18 cellular contexts compared by ENCODE assay signal in genomic region chr6:104613416-104614001, GRCh38.
A peak's percentile ranks its signal among the peaks of the same experiment; 100 is the strongest.
DNase-seq lines count a peak whose midpoint lies in the region; ATAC-seq and TF ChIP-seq lines count a peak whose summit lies in the region.
"Had no signal": no experiment of that assay in that cellular context is flagged by ENCODE, and none has a peak within 500 bp of the region (broad histone marks: within the 10 kb centered on the region; RNA-seq: fewer than 3 reads in every experiment).

No MANE protein-coding gene starts in this region.

- ATAC-seq in GM18502 (IDR thresholded peaks at IDR 0.05; ENCODE audit: poor library complexity, unreplicated experiment) (no peak), GM19452 (IDR thresholded peaks at IDR 0.05; ENCODE audit: unreplicated experiment) (no peak)
- ATAC-seq: pancreas had no signal

- no peak overlapping the region for H3K27ac ChIP-seq in coronary artery
- H3K27ac ChIP-seq: adrenal gland, heart right ventricle, pancreas had no signal

- peaks cover 14% of the 10 kb centered on the region for H3K4me1 Mint-ChIP-seq in nephron

- no peak overlapping the region for H3K4me3 Mint-ChIP-seq in nephron
- H3K4me3 Mint-ChIP-seq: dendritic cell treated with granulocyte-macrophage colony-stimulating factor and Interleukin-4, amounts not matched to agents 40 ng/mL and 50 ng/mL, for 4 days had no signal

- H3K4me3 ChIP-seq in coronary artery: peak overlapping the region; percentile 21
- H3K4me3 ChIP-seq: adrenal gland, heart right ventricle, pancreas, spleen had no signal

- no peaks in the 10 kb centered on the region for H3K36me3 Mint-ChIP-seq in nephron (ENCODE audit: low read depth)

- no peaks in the 10 kb centered on the region for H3K9me3 Mint-ChIP-seq in nephron
- H3K9me3 Mint-ChIP-seq: activated T-helper 2 cell treated with anti-CD3 and anti-CD28 coated beads, Interferon-gamma antibody, Interleukin-2, Interleukin-4, amounts not matched to agents 10 μg/mL and 5 μg/mL and 100 μg/mL, durations not matched to agents 14 hours and 24 hours and 36 hours had no signal

- peak overlapping the region; percentile 16 to 73 (median 63) for H3K27ac Mint-ChIP-seq in nephron
- H3K27ac Mint-ChIP-seq: activated T-helper 2 cell treated with anti-CD3 and anti-CD28 coated beads, Interferon-gamma antibody, Interleukin-2, Interleukin-4, amounts not matched to agents 10 μg/mL and 5 μg/mL and 100 μg/mL, durations not matched to agents 14 hours and 24 hours and 36 hours; dendritic cell treated with granulocyte-macrophage colony-stimulating factor and Interleukin-4, amounts not matched to agents 40 ng/mL and 50 ng/mL, for 4 days had no signal

- TF ChIP-seq CTCF in coronary artery (IDR thresholded peaks at IDR 0.05) (no peak), nephron (IDR thresholded peaks at IDR 0.05; ENCODE audit: unreplicated experiment in 3 of 3) (no peak)

- H3K27me3 Mint-ChIP-seq in nephron (ENCODE audit: low read depth): no peaks in the 10 kb centered on the region
- H3K27me3 Mint-ChIP-seq: dendritic cell treated with granulocyte-macrophage colony-stimulating factor and Interleukin-4, amounts not matched to agents 40 ng/mL and 50 ng/mL, for 4 days had no signal

- peak; percentile 14 for DNase-seq in AG20443 (ENCODE audit: low spot score)
- DNase-seq in NCI-H526 (lab: John Stamatoyannopoulos, UW): peak; percentile 35 to 41
- no peak for DNase-seq in coronary artery (ENCODE audit: low spot score)
- no peak for DNase-seq in NCI-H1694 treated with DMSO at 0.1 percent for 48 hours (lab: John Stamatoyannopoulos, UW)
- no peak for DNase-seq in cardiac septum (ENCODE audit: low spot score)
- DNase-seq: activated CD8-positive, alpha-beta memory T cell treated with anti-CD3 and anti-CD28 coated beads for 24 hours; adrenal gland; heart right ventricle; NCI-H2029 treated with DMSO at 0.1 percent for 48 hours; NCI-H774; pancreas; spleen; stimulated activated naive CD4-positive, alpha-beta T cell had no signal

- intact Hi-C loops in cardiac septum (cut with DNase I): no loop called here

Comparison
In these comparisons a context has a peak if more than half of its experiments do, and no peak if none do; other contexts are left out.
1. DNase-seq: peak in AG20443 (single experiment) and NCI-H526 (2 of 2); none in coronary artery (single experiment), NCI-H1694 treated with DMSO at 0.1 percent for 48 hours (single experiment) and cardiac septum (single experiment).